8 cellular contexts compared by ENCODE assay signal in the genomic region with DNA sequence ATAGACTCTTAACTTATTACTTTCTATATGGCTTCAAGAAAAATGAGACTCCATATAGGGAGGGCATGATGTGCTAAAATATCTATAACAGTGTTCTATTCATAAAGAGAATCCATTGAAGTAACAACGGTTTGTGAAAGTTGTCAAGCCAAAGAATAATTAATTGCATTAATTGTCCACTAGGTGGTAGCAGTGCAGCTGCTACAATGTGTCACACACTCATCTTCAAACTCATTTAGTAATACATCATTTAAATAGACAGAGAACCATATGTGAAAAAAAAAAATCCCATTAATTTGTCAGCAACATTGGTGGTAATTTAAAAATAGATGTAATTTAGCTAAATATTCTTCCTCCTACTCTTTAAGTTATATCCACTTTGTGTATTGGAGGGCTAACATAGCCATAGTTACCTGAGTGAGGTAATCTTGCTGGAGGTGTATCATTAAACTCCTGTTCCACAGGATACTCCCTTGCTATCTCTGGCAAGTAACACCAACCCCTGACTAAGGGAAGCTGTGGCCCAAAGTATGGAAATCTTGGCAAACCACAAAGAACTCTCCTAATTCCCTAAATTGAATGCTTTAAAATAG. TPM values are rescaled to one million over a fixed set of nuclear protein-coding genes. Genes with fewer than 3 reads are reported as not detected.
A peak's percentile ranks its signal among the peaks of the same experiment; 100 is the strongest.
DNase-seq lines count a peak whose midpoint lies in the region; ATAC-seq and TF ChIP-seq lines count a peak whose summit lies in the region.

No MANE protein-coding gene starts in this region.

- no peak overlapping the region for H3K4me3 Mint-ChIP-seq in stimulated activated naive CD8-positive, alpha-beta T cell treated with anti-CD3 and anti-CD28 coated beads, Interleukin-15, amount 100 ng/mL, for 72 hours

- TF ChIP-seq EP300 in esophagus muscularis mucosa (IDR thresholded peaks at IDR 0.05): no peak

- peaks cover 0 to 4% (median 0%) of the 10 kb centered on the region in 4 donors for H3K27me3 ChIP-seq in esophagus muscularis mucosa

- intact Hi-C loops in esophagus muscularis mucosa (cut with DNase I): loop anchor here (2.0 to 10.0 kb wide), 3 partner anchors 81 to 477 kb away; no protein-coding TSS in a partner anchor

- H3K9me3 Mint-ChIP-seq in stimulated activated naive CD8-positive, alpha-beta T cell treated with anti-CD3 and anti-CD28 coated beads, Interleukin-15, amount 100 ng/mL, for 72 hours: no peaks in the 10 kb centered on the region

- H3K4me3 ChIP-seq in esophagus muscularis mucosa: no peak overlapping the region

- no peaks in the 10 kb centered on the region for H3K9me3 ChIP-seq in esophagus muscularis mucosa

- no peak overlapping the region for H3K27ac ChIP-seq in esophagus muscularis mucosa (replicated peaks in 1 of 4)

- ATAC-seq in activated CD4-positive, CD25-positive, alpha-beta regulatory T cell treated with anti-CD3 and anti-CD28 coated beads, Interleukin-2, amount 50 U/mL, for 24 hours: peak; percentile 48 to 56
- peak; percentile 75 for ATAC-seq in GM21528 (IDR thresholded peaks at IDR 0.05; ENCODE audit: low FRiP score, unreplicated experiment)
- no peak for ATAC-seq in omental fat pad (ENCODE audit: low FRiP score)
- no peak for ATAC-seq in stimulated activated naive CD8-positive, alpha-beta T cell treated with anti-CD3 and anti-CD28 coated beads, Interleukin-15, amount 100 ng/mL, for 72 hours

- TF ChIP-seq CTCF in esophagus muscularis mucosa (IDR thresholded peaks at IDR 0.05) (peak; percentile 59 to 77 (median 75)), omental fat pad (IDR thresholded peaks at IDR 0.05) (peak in 2 of 3 donors; percentile 14 to 26)

- no peak for TF ChIP-seq POLR2A in esophagus muscularis mucosa (IDR thresholded peaks at IDR 0.05; ENCODE audit: low read depth)

- 0% methylated on average over 1 of the region's 1 CpG for WGBS in esophagus muscularis mucosa

- H3K27me3 Mint-ChIP-seq in stimulated activated naive CD8-positive, alpha-beta T cell treated with anti-CD3 and anti-CD28 coated beads, Interleukin-15, amount 100 ng/mL, for 72 hours: peaks cover 7% of the 10 kb centered on the region

- H3K27ac Mint-ChIP-seq in stimulated activated naive CD8-positive, alpha-beta T cell treated with anti-CD3 and anti-CD28 coated beads, Interleukin-15, amount 100 ng/mL, for 72 hours: no peak overlapping the region

- H3K4me1 Mint-ChIP-seq in stimulated activated naive CD8-positive, alpha-beta T cell treated with anti-CD3 and anti-CD28 coated beads, Interleukin-15, amount 100 ng/mL, for 72 hours: no peaks in the 10 kb centered on the region

- no peaks in the 10 kb centered on the region for H3K4me1 ChIP-seq in esophagus muscularis mucosa

- no peak for DNase-seq in activated CD4-positive, CD25-positive, alpha-beta regulatory T cell (lab: John Stamatoyannopoulos, UW)
- DNase-seq in HuH-7 (ENCODE audit: low spot score) (peak; percentile 10), RPMI7951 (ENCODE audit: low read depth) (peak; percentile 37), esophagus muscularis mucosa (ENCODE audit: extremely low spot score) (no peak), omental fat pad (ENCODE audit: low spot score) (no peak)
- DNase-seq in stimulated activated naive CD8-positive, alpha-beta T cell treated with anti-CD3 and anti-CD28 coated beads, Interleukin-15, amount 100 ng/mL, for 72 hours: no peak

- no peaks in the 10 kb centered on the region for H3K36me3 ChIP-seq in esophagus muscularis mucosa

RNA-seq across cellular contexts. Expression of a gene that starts 3.7 kb away (rescaled TPM):
- not detected in 2 replicates for total RNA-seq in RPMI7951 (2014; rRNA removed; shearing (Covaris generic))
- total RNA-seq in esophagus muscularis mucosa (10 to 100 TPM in 3 of 4 donors, 1 to 10 TPM in 1; 3.7 to 49.9 (median 28.2) TPM), omental fat pad (10 to 100 TPM in 3 of 4 donors, 1 to 10 TPM in 1; 4.8 to 21.5 (median 14.4) TPM)

RNA-seq across cellular contexts. Expression of a gene that starts 33.8 kb away (rescaled TPM):
- not detected in 2 replicates for total RNA-seq in RPMI7951 (2014; rRNA removed; shearing (Covaris generic))
- total RNA-seq in esophagus muscularis mucosa (under 1 TPM in 1 of 4 donors, not detected in 3; 0.46 TPM), omental fat pad (10 to 100 TPM in 1 of 4 donors, 1 to 10 TPM in 2, under 1 TPM in 1; 0.72 to 38.9 (median 4.2) TPM)

Comparison
In these comparisons a context has a peak if more than half of its experiments do, and no peak if none do; other contexts are left out.
1. ATAC-seq: peak in activated CD4-positive, CD25-positive, alpha-beta regulatory T cell treated with anti-CD3 and anti-CD28 coated beads, Interleukin-2, amount 50 U/mL, for 24 hours (2 of 2) and GM21528 (single experiment); none in omental fat pad (single experiment) and stimulated activated naive CD8-positive, alpha-beta T cell treated with anti-CD3 and anti-CD28 coated beads, Interleukin-15, amount 100 ng/mL, for 72 hours (single experiment).
2. DNase-seq: peak in HuH-7 (single experiment) and RPMI7951 (single experiment); none in activated CD4-positive, CD25-positive, alpha-beta regulatory T cell (0 of 4), esophagus muscularis mucosa (single experiment), omental fat pad (single experiment) and stimulated activated naive CD8-positive, alpha-beta T cell treated with anti-CD3 and anti-CD28 coated beads, Interleukin-15, amount 100 ng/mL, for 72 hours (0 of 2).